8 cellular contexts compared by ENCODE assay signal in genomic region chr12:4037747-4038312, GRCh38.
DNase-seq lines count a peak whose midpoint lies in the region; ATAC-seq and TF ChIP-seq lines count a peak whose summit lies in the region.

No MANE protein-coding gene starts in this region.

- H3K27me3 ChIP-seq in CD4-positive, alpha-beta T cell (ENCODE audit: control insufficient read depth, insufficient read depth, low read length), result no peaks in the 10 kb centered on the region
- H3K27me3 ChIP-seq in WERI-Rb-1 (ENCODE audit: insufficient read depth, low read depth, severe bottlenecking), result peaks cover 9% of the 10 kb centered on the region

- ATAC-seq in CD4-positive, alpha-beta T cell (ENCODE audit: poor library complexity), result no peak
- ATAC-seq in GM21717 (IDR thresholded peaks at IDR 0.05; ENCODE audit: unreplicated experiment), result no peak

- DNase-seq in CD4-positive, alpha-beta T cell, result peak in 1 of 10 experiments; percentile 18
- no peak for DNase-seq in HFF-Myc (ENCODE audit: extremely low read depth, low read depth)
- DNase-seq in WERI-Rb-1, result peak; percentile 49
- peak; percentile 58 for DNase-seq in iPS-NIHi7 (ENCODE audit: extremely low spot score)
- DNase-seq in superior temporal gyrus (ENCODE audit: extremely low spot score), result peak; percentile 83
- DNase-seq in activated naive CD4-positive, alpha-beta T cell treated with Interleukin-2 at 50 U/mL for 16 hours, result no peak
- no peak for DNase-seq in T-helper 2 cell treated with Interferon-gamma antibody and Interleukin-4, amounts not matched to agents 5 μg/mL and 100 μg/mL, for 36 hours (ENCODE audit: low spot score)

- no peaks in the 10 kb centered on the region for H3K9me3 Mint-ChIP-seq in CD4-positive, alpha-beta T cell
- H3K9me3 Mint-ChIP-seq in T-helper 2 cell treated with Interferon-gamma antibody and Interleukin-4, amounts not matched to agents 5 μg/mL and 100 μg/mL, for 36 hours, result no peaks in the 10 kb centered on the region

- intact Hi-C loops in CD4-positive, alpha-beta T cell (cut with DNase I, micrococcal nuclease), result loop anchor here (1.0 to 2.0 kb wide), 3 partner anchors 75 to 153 kb away; no protein-coding TSS in a partner anchor

- no peaks in the 10 kb centered on the region for H3K36me3 Mint-ChIP-seq in CD4-positive, alpha-beta T cell (ENCODE audit: low read depth)
- H3K36me3 Mint-ChIP-seq in T-helper 2 cell treated with Interferon-gamma antibody and Interleukin-4, amounts not matched to agents 5 μg/mL and 100 μg/mL, for 36 hours (ENCODE audit: low read depth), result no peaks in the 10 kb centered on the region

- CTCF ChIA-PET in CD4-positive, alpha-beta T cell (lab: Charles Lee), result interaction anchor here (0.6 to 2.6 kb wide), 8 partner anchors 39 to 240 kb away, joined by 3 to 19 read pairs (median 4); no protein-coding TSS in a partner anchor

- no peak overlapping the region for H3K27ac ChIP-seq in CD4-positive, alpha-beta T cell (ENCODE audit: low read depth, low read length)
- no peak overlapping the region for H3K27ac ChIP-seq in WERI-Rb-1

- no peaks in the 10 kb centered on the region for H3K36me3 ChIP-seq in WERI-Rb-1

- no peaks in the 10 kb centered on the region for H3K9me3 ChIP-seq in CD4-positive, alpha-beta T cell (ENCODE audit: control insufficient read depth, low read length)
- no peaks in the 10 kb centered on the region for H3K9me3 ChIP-seq in WERI-Rb-1 (ENCODE audit: severe bottlenecking)

- peak; percentile 73 for TF ChIP-seq CTCF in CD4-positive, alpha-beta T cell (IDR thresholded peaks at IDR 0.05)
- TF ChIP-seq CTCF in HFF-Myc (IDR thresholded peaks at IDR 0.05; ENCODE audit: low read depth, low read length, missing control alignments) (peak; percentile 66), WERI-Rb-1 (IDR thresholded peaks at IDR 0.05; ENCODE audit: low read depth, low read length) (peak; percentile 56)

- H3K4me3 ChIP-seq in HFF-Myc (replicated peaks; ENCODE audit: low read depth, low read length) (no peak overlapping the region), WERI-Rb-1 (ENCODE audit: low read depth, low read length) (no peak overlapping the region)

- POLR2A ChIA-PET in CD4-positive, alpha-beta T cell (lab: Charles Lee), result interaction anchor here (1.2 to 2.6 kb wide), 7 partner anchors 8 to 239 kb away, joined by 3 to 15 read pairs (median 5); no protein-coding TSS in a partner anchor

- no peak overlapping the region for H3K27ac Mint-ChIP-seq in CD4-positive, alpha-beta T cell
- no peak overlapping the region for H3K27ac Mint-ChIP-seq in T-helper 2 cell treated with Interferon-gamma antibody and Interleukin-4, amounts not matched to agents 5 μg/mL and 100 μg/mL, for 36 hours

- H3K27me3 Mint-ChIP-seq in CD4-positive, alpha-beta T cell, result no peaks in the 10 kb centered on the region
- peaks cover 34% of the 10 kb centered on the region for H3K27me3 Mint-ChIP-seq in T-helper 2 cell treated with Interferon-gamma antibody and Interleukin-4, amounts not matched to agents 5 μg/mL and 100 μg/mL, for 36 hours (ENCODE audit: low read depth)

- H3K4me3 Mint-ChIP-seq in CD4-positive, alpha-beta T cell, result no peak overlapping the region
- no peak overlapping the region for H3K4me3 Mint-ChIP-seq in T-helper 2 cell treated with Interferon-gamma antibody and Interleukin-4, amounts not matched to agents 5 μg/mL and 100 μg/mL, for 36 hours

- peaks cover 4% of the 10 kb centered on the region for H3K4me1 Mint-ChIP-seq in CD4-positive, alpha-beta T cell (ENCODE audit: low read depth)
- H3K4me1 Mint-ChIP-seq in T-helper 2 cell treated with Interferon-gamma antibody and Interleukin-4, amounts not matched to agents 5 μg/mL and 100 μg/mL, for 36 hours (ENCODE audit: low read depth), result peaks cover 3% of the 10 kb centered on the region

Comparison
In these comparisons a context has a peak if more than half of its experiments do, and no peak if none do; other contexts are left out.
1. DNase-seq: peak in WERI-Rb-1 (single experiment), iPS-NIHi7 (single experiment) and superior temporal gyrus (single experiment); none in HFF-Myc (single experiment), activated naive CD4-positive, alpha-beta T cell treated with Interleukin-2 at 50 U/mL for 16 hours (single experiment) and T-helper 2 cell treated with Interferon-gamma antibody and Interleukin-4, amounts not matched to agents 5 μg/mL and 100 μg/mL, for 36 hours (single experiment).
2. Peak in every context shown above with its lines, with median percentiles within 50 percentile points of each other: CTCF ChIP-seq.